Comparison of ENCODE assay signal across 7 cellular contexts in genomic region chr14:101665478-101666078, GRCh38.
DNase-seq lines count a peak whose midpoint lies in the region; ATAC-seq and TF ChIP-seq lines count a peak whose summit lies in the region.

No MANE protein-coding gene starts in this region.

- H3K27ac ChIP-seq in KMS-11 = no peak overlapping the region

- H2AFZ ChIP-seq in KMS-11 (ENCODE audit: low read depth) = no peak overlapping the region

- DNase-seq in GDM1 (lab: John Stamatoyannopoulos, UW) (peak; percentile 33), SHP77 (lab: John Stamatoyannopoulos, UW) (peak; percentile 28 to 57), cerebellar cortex (ENCODE audit: low spot score) (peak; percentile 44), myocyte (ENCODE audit: low read depth) (peak; percentile 27)

- H3K4me3 ChIP-seq in KMS-11 (IDR thresholded peaks at IDR 0.05; ENCODE audit: insufficient read depth, low read depth, low read length) = no peak overlapping the region

- H3K27me3 ChIP-seq in KMS-11 (ENCODE audit: insufficient read depth, low read depth) = no peaks in the 10 kb centered on the region

- no peaks in the 10 kb centered on the region for H4K20me1 ChIP-seq in KMS-11 (ENCODE audit: insufficient read depth)

- no peak overlapping the region for H3K9ac ChIP-seq in KMS-11

- peak; percentile 79 for TF ChIP-seq CTCF in KMS-11 (conservative IDR thresholded peaks at IDR 0.05; ENCODE audit: low read depth, low read length)

- no peaks in the 10 kb centered on the region for H3K79me2 ChIP-seq in KMS-11 (ENCODE audit: insufficient read depth, low read depth)

- no peak for ATAC-seq in GM18870 (IDR thresholded peaks at IDR 0.05; ENCODE audit: unreplicated experiment)
- ATAC-seq in HG02610 (IDR thresholded peaks at IDR 0.05; ENCODE audit: unreplicated experiment) = no peak

- no peaks in the 10 kb centered on the region for H3K4me1 ChIP-seq in KMS-11 (ENCODE audit: low read depth, poor library complexity, severe bottlenecking)

- no peak overlapping the region for H3K4me2 ChIP-seq in KMS-11

- no peaks in the 10 kb centered on the region for H3K36me3 ChIP-seq in KMS-11 (ENCODE audit: insufficient read depth)
